ENCODE assay signal across 23 cellular contexts in genomic region chr2:94776036-94776435, GRCh38.
DNase-seq lines count a peak whose midpoint lies in the region; ATAC-seq and TF ChIP-seq lines count a peak whose summit lies in the region.
"Had no signal": no experiment of that assay in that cellular context is flagged by ENCODE, and none has a peak within 500 bp of the region (broad histone marks: within the 10 kb centered on the region; RNA-seq: fewer than 3 reads in every experiment).

No MANE protein-coding gene starts in this region.

- H3K36me3 ChIP-seq in right atrium auricular region: no peaks in the 10 kb centered on the region
- H3K36me3 ChIP-seq: BE2C, BLaER1 had no signal

- H3K27ac ChIP-seq in right atrium auricular region: no peak overlapping the region
- H3K27ac ChIP-seq: BLaER1 had no signal

- no peaks in the 10 kb centered on the region for H3K4me1 Mint-ChIP-seq in osteocyte (ENCODE audit: unreplicated experiment)
- H3K4me1 Mint-ChIP-seq: CD14-positive monocyte; CD4-positive, CD25-positive, alpha-beta regulatory T cell; CD8-positive, alpha-beta memory T cell had no signal

- H3K4me1 ChIP-seq in right atrium auricular region: no peaks in the 10 kb centered on the region
- H3K4me1 ChIP-seq: BE2C, BLaER1 had no signal

- ATAC-seq in Right ventricle myocardium superior (ENCODE audit: poor library complexity): no peak
- ATAC-seq: GM12878 had no signal

- H3K9me3 ChIP-seq in right atrium auricular region: no peaks in the 10 kb centered on the region
- H3K9me3 ChIP-seq: BE2C had no signal

- no peak overlapping the region for H3K4me3 ChIP-seq in right atrium auricular region
- H3K4me3 ChIP-seq: BLaER1, GM12878 had no signal

- no peak overlapping the region for H3K4me3 Mint-ChIP-seq in osteocyte (ENCODE audit: unreplicated experiment)
- H3K4me3 Mint-ChIP-seq: CD14-positive monocyte; CD4-positive, alpha-beta memory T cell; CD4-positive, CD25-positive, alpha-beta regulatory T cell had no signal

- H3K27ac Mint-ChIP-seq in osteocyte (ENCODE audit: unreplicated experiment): no peak overlapping the region
- H3K27ac Mint-ChIP-seq: CD14-positive monocyte; CD4-positive, alpha-beta memory T cell; CD4-positive, CD25-positive, alpha-beta regulatory T cell; CD8-positive, alpha-beta memory T cell had no signal

- peak; percentile 30 for DNase-seq in right atrium auricular region (ENCODE audit: low spot score)
- DNase-seq in Right ventricle myocardium superior: no peak
- DNase-seq in osteocyte (ENCODE audit: extremely low spot score, unreplicated experiment): peak; percentile 53
- no peak for DNase-seq in inferior parietal cortex (ENCODE audit: extremely low spot score)
- no peak for DNase-seq in OCI-M1 (lab: John Stamatoyannopoulos, UW)
- DNase-seq: 8988T; ACHN; BE2C; C1 segment of cervical spinal cord; CD4-positive, alpha-beta memory T cell; CD4-positive, CD25-positive, alpha-beta regulatory T cell; CD8-positive, alpha-beta memory T cell; COR-L47; DMS 273 treated with DMSO at 0.1 percent for 48 hours; DMS153; DMS53; DMS79; DND-41; EL; GDM1 had no signal

- H3K27me3 ChIP-seq in right atrium auricular region: no peaks in the 10 kb centered on the region
- H3K27me3 ChIP-seq: BE2C, BLaER1 had no signal

- peaks cover 43% of the 10 kb centered on the region for H3K9me3 Mint-ChIP-seq in osteocyte (ENCODE audit: unreplicated experiment)

- intact Hi-C loops in Right ventricle myocardium superior (cut with DNase I): no loop called here

- peaks cover 2% of the 10 kb centered on the region for H3K36me3 Mint-ChIP-seq in osteocyte (ENCODE audit: unreplicated experiment)
- H3K36me3 Mint-ChIP-seq: CD14-positive monocyte; CD4-positive, alpha-beta memory T cell; CD4-positive, CD25-positive, alpha-beta regulatory T cell; CD8-positive, alpha-beta memory T cell had no signal

- no peak for TF ChIP-seq CTCF in right atrium auricular region (IDR thresholded peaks at IDR 0.05)
- TF ChIP-seq CTCF in osteocyte (IDR thresholded peaks at IDR 0.05): no peak

- no peaks in the 10 kb centered on the region for H3K27me3 Mint-ChIP-seq in osteocyte (ENCODE audit: unreplicated experiment)
- H3K27me3 Mint-ChIP-seq: CD4-positive, alpha-beta memory T cell; CD8-positive, alpha-beta memory T cell had no signal

Comparison
In these comparisons a context has a peak if more than half of its experiments do, and no peak if none do; other contexts are left out.
1. DNase-seq: peak in right atrium auricular region (single experiment) and osteocyte (single experiment); none in Right ventricle myocardium superior (single experiment), inferior parietal cortex (single experiment) and OCI-M1 (single experiment).